21 cellular contexts compared by ENCODE assay signal in genomic region chr4:176125063-176125462, GRCh38. TPM values are rescaled to one million over a fixed set of nuclear protein-coding genes. Genes with fewer than 3 reads are reported as not detected.
"Had no signal": no experiment of that assay in that cellular context is flagged by ENCODE, and none has a peak within 500 bp of the region (broad histone marks: within the 10 kb centered on the region; RNA-seq: fewer than 3 reads in every experiment).

No MANE protein-coding gene starts in this region.

- H3K9me3 Mint-ChIP-seq: mesothelial cell of epicardium; natural killer cell; neural crest cell; stimulated activated effector memory CD8-positive, alpha-beta T cell treated with anti-CD3 and anti-CD28 coated beads, Interleukin-12 subunit alpha, Interleukin-12 subunit beta, amount 100 ng/mL, for 72 hours; stimulated activated naive CD8-positive, alpha-beta T cell treated with anti-CD3 and anti-CD28 coated beads, Interleukin-15, Interleukin-2, amounts not matched to agents 100 ng/mL and 50 ng/mL, for 24 hours had no signal

- H3K4me1 Mint-ChIP-seq: natural killer cell, neural crest cell had no signal

- H3K36me3 Mint-ChIP-seq: mesothelial cell of epicardium; natural killer cell; stimulated activated effector memory CD8-positive, alpha-beta T cell treated with anti-CD3 and anti-CD28 coated beads, Interleukin-12 subunit alpha, Interleukin-12 subunit beta, amount 100 ng/mL, for 72 hours had no signal

- H3K27ac Mint-ChIP-seq: mesothelial cell of epicardium; natural killer cell; stimulated activated effector memory CD8-positive, alpha-beta T cell treated with anti-CD3 and anti-CD28 coated beads, Interleukin-12 subunit alpha, Interleukin-12 subunit beta, amount 100 ng/mL, for 72 hours; stimulated activated naive CD8-positive, alpha-beta T cell treated with anti-CD3 and anti-CD28 coated beads, Interleukin-15, Interleukin-2, amounts not matched to agents 100 ng/mL and 50 ng/mL, for 24 hours had no signal

- DNase-seq: colonic mucosa; dermis blood vessel endothelial cell; erythroblast; gastrocnemius medialis; heart right ventricle; hypothalamus; islet precursor cell; natural killer cell; ovary; right cardiac atrium; small intestine; stimulated activated CD4-positive, alpha-beta T cell treated with anti-CD3 and anti-CD28 coated beads, Interleukin-4, amount 100 ng/mL, for 1 hour; stimulated activated CD8-positive, alpha-beta memory T cell treated with anti-CD3 and anti-CD28 coated beads, Interleukin-4, amount 100 ng/mL, for 48 hours; tibial artery; upper lobe of right lung had no signal

- H3K27ac ChIP-seq: colonic mucosa, gastrocnemius medialis, heart right ventricle, ovary, tibial artery, upper lobe of right lung, vagina had no signal

- H3K27me3 ChIP-seq: colonic mucosa, gastrocnemius medialis, heart right ventricle, ovary, tibial artery, upper lobe of right lung, vagina had no signal

- H3K4me3 ChIP-seq: colonic mucosa, gastrocnemius medialis, heart right ventricle, ovary, tibial artery, upper lobe of right lung, vagina had no signal

- H3K9me3 ChIP-seq: colonic mucosa, gastrocnemius medialis, heart right ventricle, ovary, tibial artery, upper lobe of right lung, vagina had no signal

- H3K4me1 ChIP-seq: colonic mucosa, gastrocnemius medialis, heart right ventricle, tibial artery, upper lobe of right lung, vagina had no signal

- H3K4me3 Mint-ChIP-seq: mesothelial cell of epicardium; natural killer cell; neural crest cell; stimulated activated effector memory CD8-positive, alpha-beta T cell treated with anti-CD3 and anti-CD28 coated beads, Interleukin-12 subunit alpha, Interleukin-12 subunit beta, amount 100 ng/mL, for 72 hours; stimulated activated naive CD8-positive, alpha-beta T cell treated with anti-CD3 and anti-CD28 coated beads, Interleukin-15, Interleukin-2, amounts not matched to agents 100 ng/mL and 50 ng/mL, for 24 hours had no signal

- H3K36me3 ChIP-seq: colonic mucosa, gastrocnemius medialis, heart right ventricle, ovary, tibial artery, upper lobe of right lung, vagina had no signal

- FAIRE-seq: small intestine had no signal

RNA-seq across cellular contexts. Expression of gene WDR17, which starts 59.4 kb away (rescaled TPM):
- total RNA-seq: myocyte had no signal
